In the genomic region with DNA sequence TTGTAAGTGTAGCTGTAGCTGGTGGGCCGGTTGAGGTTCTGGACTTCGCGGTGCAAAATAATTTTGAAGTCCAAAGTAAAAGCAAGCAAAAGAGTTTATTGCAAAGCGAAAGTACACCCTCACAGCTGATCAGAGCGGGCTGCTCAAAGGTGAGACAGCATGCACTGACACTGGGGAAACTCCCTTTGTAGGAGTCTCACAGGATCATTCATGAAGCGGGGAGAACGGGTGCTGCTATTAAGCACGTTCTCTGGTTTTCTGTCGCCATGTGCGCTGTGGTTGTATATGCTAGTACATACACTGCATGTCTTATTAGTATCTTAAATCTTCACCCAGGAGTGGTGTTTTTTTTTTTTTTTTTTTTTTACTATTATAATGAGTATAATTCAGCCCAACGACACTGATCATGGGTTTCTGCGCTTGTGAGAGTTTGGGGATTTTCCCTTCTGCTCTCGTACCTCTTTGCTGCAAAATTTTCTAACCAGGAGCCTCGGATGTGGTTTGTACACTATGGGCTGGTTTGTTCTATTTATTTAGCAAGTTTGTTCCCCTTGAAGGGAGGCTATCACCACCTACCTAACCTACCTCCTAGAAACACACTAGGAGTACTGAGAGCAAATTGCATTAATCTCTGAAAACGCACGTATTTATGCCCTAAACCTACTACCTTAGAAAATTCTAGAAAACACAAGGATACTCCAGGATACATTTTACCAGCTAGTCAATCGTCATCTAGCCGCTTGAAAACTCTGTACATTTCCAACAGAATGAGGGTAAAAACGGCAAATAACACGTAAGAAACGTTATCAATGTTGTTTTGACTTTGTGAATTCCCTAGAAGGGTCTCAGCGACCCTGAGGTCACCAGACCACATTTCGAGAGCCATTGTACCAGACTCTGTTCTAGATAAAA, we compare ENCODE assay signal across 8 cellular contexts. TPM values are rescaled to one million over a fixed set of nuclear protein-coding genes. Genes with fewer than 3 reads are reported as not detected.
DNase-seq lines count a peak whose midpoint lies in the region; ATAC-seq and TF ChIP-seq lines count a peak whose summit lies in the region.

No MANE protein-coding gene starts in this region.

- ATAC-seq in GM21825 (IDR thresholded peaks at IDR 0.05; ENCODE audit: unreplicated experiment) = peak; percentile 59

- H3K4me2 ChIP-seq in trophoblast cell (ENCODE audit: low read length) = peak overlapping the region; percentile 80

- H3K4me1 ChIP-seq in trophoblast cell (ENCODE audit: control insufficient read depth in 1 of 2, insufficient read depth in 2 of 2, low read length in 2 of 2) = peaks cover 2 to 4% of the 10 kb centered on the region in 2 experiments

- H2AK5ac ChIP-seq in trophoblast cell (ENCODE audit: low read length) = no peak overlapping the region

- H3K36me3 Mint-ChIP-seq in type B pancreatic cell = no peaks in the 10 kb centered on the region

- H2BK5ac ChIP-seq in trophoblast cell (ENCODE audit: low read depth, low read length, poor library complexity) = no peak overlapping the region

- no peaks in the 10 kb centered on the region for H3K27me3 Mint-ChIP-seq in type B pancreatic cell

- H3K9ac ChIP-seq in trophoblast cell (ENCODE audit: low read length) = peak overlapping the region; percentile 67

- H3K14ac ChIP-seq in trophoblast cell (ENCODE audit: low read length) = no peak overlapping the region

- no peaks in the 10 kb centered on the region for H3K9me3 ChIP-seq in trophoblast cell (ENCODE audit: insufficient read depth, low read depth, low read length)

- TF ChIP-seq CTCF in type B pancreatic cell (conservative IDR thresholded peaks at IDR 0.05) = no peak

- H3K27me3 ChIP-seq in trophoblast cell (ENCODE audit: insufficient read depth, low read length) = no peaks in the 10 kb centered on the region

- H4K12ac ChIP-seq in trophoblast cell (ENCODE audit: low read depth, low read length) = no peak overlapping the region

- DNase-seq in G401 (ENCODE audit: low spot score) (peak; percentile 22), M059J (ENCODE audit: low read depth) (peak; percentile 7), erythroblast (lab: John Stamatoyannopoulos, UW) (peak; percentile 53 to 57), trophoblast cell (peak in 1 of 2 donors; percentile 25), type B pancreatic cell (ENCODE audit: extremely low spot score, unreplicated experiment) (no peak), cortex of kidney (lab: John Stamatoyannopoulos, UW) (no peak)
- DNase-seq in activated CD8-positive, alpha-beta memory T cell treated with anti-CD3 and anti-CD28 coated beads, Interleukin-2, amount 50 U/mL, for 4 hours = peak; percentile 66

- H3K4me1 Mint-ChIP-seq in type B pancreatic cell (ENCODE audit: unreplicated experiment) = peaks cover 9% of the 10 kb centered on the region

- H2BK120ac ChIP-seq in trophoblast cell (ENCODE audit: insufficient read depth, low read length, poor library complexity) = no peak overlapping the region

- H3K27ac ChIP-seq in trophoblast cell (ENCODE audit: low read depth, low read length) = no peak overlapping the region

- peaks cover 9% of the 10 kb centered on the region for H3K79me2 ChIP-seq in trophoblast cell (ENCODE audit: control insufficient read depth, insufficient read depth, low read length, poor library complexity)

- no peak for TF ChIP-seq POLR2A in erythroblast (IDR thresholded peaks at IDR 0.05; ENCODE audit: low read length)

- H3K23ac ChIP-seq in trophoblast cell (ENCODE audit: low read length) = no peak overlapping the region

- H3K79me1 ChIP-seq in trophoblast cell (ENCODE audit: low read length) = peaks cover 15% of the 10 kb centered on the region

- H3K9me3 Mint-ChIP-seq in type B pancreatic cell = no peaks in the 10 kb centered on the region

- no peak overlapping the region for H2AFZ ChIP-seq in trophoblast cell (ENCODE audit: insufficient read depth, low read length, poor library complexity)

- peak overlapping the region; percentile 92 for H3K4me3 Mint-ChIP-seq in type B pancreatic cell

- H3K36me3 ChIP-seq in trophoblast cell (ENCODE audit: control insufficient read depth in 1 of 2, insufficient read depth in 2 of 2, low read length in 2 of 2) = no peaks in the 10 kb centered on the region

- in situ Hi-C loops in G401 (cut with HindIII; ENCODE audit: low sequenced_read_pairs) = no loop called here

- no peak overlapping the region for H4K91ac ChIP-seq in trophoblast cell (ENCODE audit: low read depth, low read length)

- peak overlapping the region; percentile 82 for H3K27ac Mint-ChIP-seq in type B pancreatic cell

- no CpG with 5 or more reads among the region's 23 CpGs for WGBS in trophoblast cell (ENCODE audit: extremely low coverage, insufficient coverage, insufficient read length)

- H4K8ac ChIP-seq in trophoblast cell (ENCODE audit: low read depth, low read length) = no peak overlapping the region

- H2BK12ac ChIP-seq in trophoblast cell (ENCODE audit: low read length) = no peak overlapping the region

- H3K4ac ChIP-seq in trophoblast cell (ENCODE audit: low read depth, low read length) = no peak overlapping the region

- H3K18ac ChIP-seq in trophoblast cell (ENCODE audit: low read length) = no peak overlapping the region

- peak overlapping the region; percentile 90 for H3K4me3 ChIP-seq in trophoblast cell (ENCODE audit: low read depth, low read length)

RNA-seq across cellular contexts. Expression of gene AP4E1, which starts 1.3 kb away (rescaled TPM):
- total RNA-seq in G401 (2014; rRNA removed; shearing (Covaris generic)) = 7.9 and 10.5 TPM in 2 replicates
- 9.5 and 13.9 TPM in 2 replicates for total RNA-seq in M059J (2014; rRNA removed; shearing (Covaris generic))
- polyA plus RNA-seq in trophoblast cell (2013) = 5.0 and 5.4 TPM in 2 replicates
- total RNA-seq in type B pancreatic cell (ENCODE audit: low replicate concordance) = 7.8 and 10.1 TPM in 2 replicates

Comparison
In these comparisons a context has a peak if more than half of its experiments do, and no peak if none do; other contexts are left out.
1. DNase-seq: peak in G401 (single experiment), M059J (single experiment), activated CD8-positive, alpha-beta memory T cell treated with anti-CD3 and anti-CD28 coated beads, Interleukin-2, amount 50 U/mL, for 4 hours (single experiment) and erythroblast (2 of 2); none in type B pancreatic cell (single experiment) and cortex of kidney (single experiment).